ENCODE assay signal across 13 cellular contexts in the genomic region with DNA sequence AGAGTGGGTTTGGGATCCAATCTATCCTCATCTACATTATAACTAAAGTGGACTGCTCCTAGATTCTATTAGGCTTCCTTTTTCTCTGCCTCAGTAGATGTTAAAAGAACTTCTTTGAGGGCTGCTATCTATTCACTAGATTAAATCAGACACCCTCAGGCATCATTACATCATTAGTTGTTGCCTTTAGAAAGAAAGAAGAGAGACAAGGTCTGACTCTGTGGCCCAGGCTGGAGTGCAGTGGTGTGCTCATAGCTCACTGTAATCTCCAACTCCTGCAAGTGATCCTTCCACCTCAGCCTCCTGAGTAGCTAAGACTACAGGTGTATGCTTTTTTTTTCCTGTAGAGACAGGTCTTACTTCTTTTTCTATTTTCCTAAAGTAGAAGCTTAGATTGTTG.
DNase-seq lines count a peak whose midpoint lies in the region; ATAC-seq and TF ChIP-seq lines count a peak whose summit lies in the region.
"Had no signal": no experiment of that assay in that cellular context is flagged by ENCODE, and none has a peak within 500 bp of the region (broad histone marks: within the 10 kb centered on the region; RNA-seq: fewer than 3 reads in every experiment).

No MANE protein-coding gene starts in this region.

- no peak overlapping the region for H3K9ac ChIP-seq in mammary epithelial cell (ENCODE audit: insufficient read depth, low read length)

- in situ Hi-C loops in SK-MEL-5 (cut with HindIII; ENCODE audit: low pct_unique_long_range_greater_than_20kb, low sequenced_read_pairs) (no loop called here), mammary epithelial cell (cut with MboI; ENCODE audit: low sequenced_read_pairs in 2 of 2) (no loop called here)

- no peaks in the 10 kb centered on the region for H3K36me3 ChIP-seq in mammary epithelial cell (ENCODE audit: insufficient read depth, low read length)
- H3K36me3 ChIP-seq: BE2C had no signal

- no peaks in the 10 kb centered on the region for H3K9me3 ChIP-seq in mammary epithelial cell (replicated peaks; ENCODE audit: insufficient read depth, low read length)
- H3K9me3 ChIP-seq: BE2C had no signal

- ATAC-seq in foreskin keratinocyte = peak; percentile 32
- ATAC-seq in HG03045 (IDR thresholded peaks at IDR 0.05; ENCODE audit: unreplicated experiment) = no peak

- no peak overlapping the region for H3K4me2 ChIP-seq in mammary epithelial cell (ENCODE audit: insufficient read depth, low read depth, low read length)

- TF ChIP-seq CTCF in foreskin keratinocyte (conservative IDR thresholded peaks at IDR 0.05) (no peak), mammary epithelial cell (conservative IDR thresholded peaks at IDR 0.05 in 1 of 2, IDR thresholded peaks at IDR 0.05 in 1 of 2; ENCODE audit: extremely low read depth in 1 of 2, insufficient read depth in 1 of 2, low read depth in 1 of 2, low read length in 2 of 2) (no peak)

- no peaks in the 10 kb centered on the region for H3K27me3 ChIP-seq in foreskin keratinocyte
- H3K27me3 ChIP-seq in mammary epithelial cell (ENCODE audit: insufficient read depth, low read length) = no peaks in the 10 kb centered on the region
- H3K27me3 ChIP-seq: BE2C had no signal

- CTCF ChIA-PET in mammary epithelial cell (lab: Charles Lee; ENCODE audit: low non-redundant PET) = no interaction called here

- BruUV-seq in mammary epithelial cell (replicated peaks; lab: Mats Ljungman, UMichigan) = no TSS peak

- H4K20me1 ChIP-seq in mammary epithelial cell (ENCODE audit: insufficient read depth, low read length) = no peaks in the 10 kb centered on the region

- DNase-seq in ELF-1 (ENCODE audit: low read depth, low spot score) (peak; percentile 39), SK-MEL-5 (ENCODE audit: low read depth, low spot score) (peak; percentile 61), foreskin keratinocyte (no peak), mammary epithelial cell (no peak), activated gamma-delta T cell treated with Interleukin-2 at 50 U/mL for 16 hours (no peak), NCI-H748 treated with DMSO at 0.1 percent for 48 hours (lab: John Stamatoyannopoulos, UW) (no peak)
- DNase-seq: BE2C; CD4-positive, alpha-beta memory T cell; DMS79; GF-D8; HCEC 1CT had no signal

- H3K4me3 ChIP-seq in mammary epithelial cell (replicated peaks in 1 of 3; ENCODE audit: insufficient read depth in 1 of 3, low read depth in 2 of 3, low read length in 3 of 3) = no peak overlapping the region

- H2AFZ ChIP-seq in mammary epithelial cell (ENCODE audit: low read depth, low read length) = no peak overlapping the region

- H3K4me1 ChIP-seq in foreskin keratinocyte (no peaks in the 10 kb centered on the region), mammary epithelial cell (ENCODE audit: insufficient read depth, low read length) (no peaks in the 10 kb centered on the region)
- H3K4me1 ChIP-seq: BE2C had no signal

- dilution Hi-C loops in mammary epithelial cell (cut with HindIII; ENCODE audit: low sequenced_read_pairs) = no loop called here

- H3K27ac ChIP-seq in foreskin keratinocyte (no peak overlapping the region), mammary epithelial cell (ENCODE audit: insufficient read depth, low read depth, low read length) (no peak overlapping the region)
- H3K27ac ChIP-seq: C4-2B had no signal

- H3K79me2 ChIP-seq in mammary epithelial cell (ENCODE audit: insufficient read depth, low read length) = no peaks in the 10 kb centered on the region

- intact Hi-C loops in mammary epithelial cell (cut with micrococcal nuclease) = loop anchor here (10.0 kb wide), 1 partner anchor 52 kb away; no protein-coding TSS in a partner anchor

Comparison
In these comparisons a context has a peak if more than half of its experiments do, and no peak if none do; other contexts are left out.
1. DNase-seq: peak in ELF-1 (single experiment) and SK-MEL-5 (single experiment); none in foreskin keratinocyte (0 of 2), mammary epithelial cell (single experiment), activated gamma-delta T cell treated with Interleukin-2 at 50 U/mL for 16 hours (single experiment) and NCI-H748 treated with DMSO at 0.1 percent for 48 hours (single experiment).